ENCODE assay signal across 11 cellular contexts in genomic region chr3:64266983-64267382, GRCh38. TPM values are rescaled to one million over a fixed set of nuclear protein-coding genes. Genes with fewer than 3 reads are reported as not detected.
DNase-seq lines count a peak whose midpoint lies in the region; ATAC-seq and TF ChIP-seq lines count a peak whose summit lies in the region.
"Had no signal": no experiment of that assay in that cellular context is flagged by ENCODE, and none has a peak within 500 bp of the region (broad histone marks: within the 10 kb centered on the region; RNA-seq: fewer than 3 reads in every experiment).

No MANE protein-coding gene starts in this region.

- H3K36me3 ChIP-seq in HUES6 (ENCODE audit: control insufficient read depth, insufficient read depth, low read length) (no peaks in the 10 kb centered on the region), left lung (no peaks in the 10 kb centered on the region), stomach (no peaks in the 10 kb centered on the region)

- WGBS in stomach, 5 donors, result 49 to 74% (median 66%) methylated on average over 2 of the region's 2 CpGs

- intact Hi-C loops in left lung (cut with DNase I) (no loop called here), stomach (cut with DNase I; ENCODE audit: low total_unique reads) (no loop called here)

- no peaks in the 10 kb centered on the region for H3K4me1 Mint-ChIP-seq in stimulated activated naive CD8-positive, alpha-beta T cell treated with anti-CD3 and anti-CD28 coated beads, Interleukin-15, amount 100 ng/mL, for 72 hours

- H3K9me3 Mint-ChIP-seq in stimulated activated naive CD8-positive, alpha-beta T cell treated with anti-CD3 and anti-CD28 coated beads, Interleukin-15, amount 100 ng/mL, for 72 hours, result no peaks in the 10 kb centered on the region

- no peak overlapping the region for H3K9ac ChIP-seq in HUES6 (ENCODE audit: low read length)

- no peaks in the 10 kb centered on the region for H3K27me3 ChIP-seq in HUES6 (ENCODE audit: control insufficient read depth, insufficient read depth, low read length)
- H3K27me3 ChIP-seq in left lung, result peaks cover 0 to 11% of the 10 kb centered on the region in 2 donors
- peaks cover 0 to 8% (median 5%) of the 10 kb centered on the region in 3 donors for H3K27me3 ChIP-seq in stomach

- H3K27me3 Mint-ChIP-seq in stimulated activated naive CD8-positive, alpha-beta T cell treated with anti-CD3 and anti-CD28 coated beads, Interleukin-15, amount 100 ng/mL, for 72 hours, result peaks cover 76% of the 10 kb centered on the region

- H3K9me3 ChIP-seq in HUES6 (ENCODE audit: control insufficient read depth, insufficient read depth, low read depth, low read length), result peaks cover 9% of the 10 kb centered on the region; the same call in 1 of the 2 replicates
- no peaks in the 10 kb centered on the region for H3K9me3 ChIP-seq in left lung
- H3K9me3 ChIP-seq in stomach, result no peaks in the 10 kb centered on the region

- H3K4me3 ChIP-seq in HUES6 (ENCODE audit: low read depth, low read length), result peak overlapping the region; percentile 67; the same call in 1 of the 2 replicates
- H3K4me3 ChIP-seq in left lung, result peak overlapping the region; percentile 46 to 53
- peak overlapping the region; percentile 56 to 65 (median 64) for H3K4me3 ChIP-seq in stomach

- ATAC-seq in left lung (no peak), GM21367 (IDR thresholded peaks at IDR 0.05; ENCODE audit: unreplicated experiment) (no peak)
- no peak for ATAC-seq in stimulated activated naive CD8-positive, alpha-beta T cell treated with anti-CD3 and anti-CD28 coated beads, Interleukin-15, amount 100 ng/mL, for 72 hours
- ATAC-seq: natural killer cell treated with Interleukin-12 subunit alpha and Interleukin-12 subunit beta and Interleukin-15 and Interleukin-18, amount 100 ng/mL, for 72 hours had no signal

- DNase-seq in caudate nucleus (lab: John Stamatoyannopoulos, UW) (no peak), left lung (no peak), stomach (no peak), NCI-H2196 treated with DMSO at 0.1 percent for 48 hours (lab: John Stamatoyannopoulos, UW; ENCODE audit: unreplicated experiment) (no peak), C1 segment of cervical spinal cord (lab: John Stamatoyannopoulos, UW) (no peak)
- no peak for DNase-seq in stimulated activated naive CD8-positive, alpha-beta T cell treated with anti-CD3 and anti-CD28 coated beads, Interleukin-15, amount 100 ng/mL, for 72 hours
- DNase-seq: NCI-H345 had no signal

- peaks cover 17% of the 10 kb centered on the region for H3K4me1 ChIP-seq in HUES6 (ENCODE audit: control insufficient read depth, insufficient read depth, low read length)
- peaks cover 3 to 18% of the 10 kb centered on the region in 2 donors for H3K4me1 ChIP-seq in left lung
- H3K4me1 ChIP-seq in stomach, result peaks cover 0 to 39% (median 19%) of the 10 kb centered on the region in 4 donors

- TF ChIP-seq CTCF in left lung (IDR thresholded peaks at IDR 0.05) (no peak), stomach (IDR thresholded peaks at IDR 0.05) (no peak)

- TF ChIP-seq EP300 in stomach (IDR thresholded peaks at IDR 0.05), result no peak

- H3K27ac ChIP-seq in HUES6 (ENCODE audit: low read depth, low read length) (no peak overlapping the region), caudate nucleus (ENCODE audit: low read depth, low read length) (peak overlapping the region; percentile 91), left lung (peak overlapping the region; percentile 74 to 83), stomach (peak overlapping the region; percentile 50 to 94 (median 88))

- no peak overlapping the region for H3K4me3 Mint-ChIP-seq in stimulated activated naive CD8-positive, alpha-beta T cell treated with anti-CD3 and anti-CD28 coated beads, Interleukin-15, amount 100 ng/mL, for 72 hours
- H3K4me3 Mint-ChIP-seq: dendritic cell treated with granulocyte-macrophage colony-stimulating factor and Interleukin-4, amounts not matched to agents 40 ng/mL and 50 ng/mL, for 4 days; natural killer cell treated with Interleukin-12 subunit alpha and Interleukin-12 subunit beta and Interleukin-15 and Interleukin-18, amount 100 ng/mL, for 72 hours had no signal

- H3K27ac Mint-ChIP-seq in stimulated activated naive CD8-positive, alpha-beta T cell treated with anti-CD3 and anti-CD28 coated beads, Interleukin-15, amount 100 ng/mL, for 72 hours, result no peak overlapping the region
- H3K27ac Mint-ChIP-seq: dendritic cell treated with granulocyte-macrophage colony-stimulating factor and Interleukin-4, amounts not matched to agents 40 ng/mL and 50 ng/mL, for 4 days; natural killer cell treated with Interleukin-12 subunit alpha and Interleukin-12 subunit beta and Interleukin-15 and Interleukin-18, amount 100 ng/mL, for 72 hours had no signal

- no peak for TF ChIP-seq POLR2A in stomach (IDR thresholded peaks at IDR 0.05)

RNA-seq across cellular contexts. Expression of gene PRICKLE2, which starts 41.7 kb away (rescaled TPM):
- total RNA-seq in left lung, result 10 to 100 TPM; 34.5 to 36.7 TPM
- total RNA-seq in stomach, result 10 to 100 TPM; 10.7 to 59.1 (median 42.5) TPM
- 1 to 10 TPM; 3.7 to 4.0 (median 3.8) TPM for polyA plus RNA-seq in stomach
